In the genomic region with DNA sequence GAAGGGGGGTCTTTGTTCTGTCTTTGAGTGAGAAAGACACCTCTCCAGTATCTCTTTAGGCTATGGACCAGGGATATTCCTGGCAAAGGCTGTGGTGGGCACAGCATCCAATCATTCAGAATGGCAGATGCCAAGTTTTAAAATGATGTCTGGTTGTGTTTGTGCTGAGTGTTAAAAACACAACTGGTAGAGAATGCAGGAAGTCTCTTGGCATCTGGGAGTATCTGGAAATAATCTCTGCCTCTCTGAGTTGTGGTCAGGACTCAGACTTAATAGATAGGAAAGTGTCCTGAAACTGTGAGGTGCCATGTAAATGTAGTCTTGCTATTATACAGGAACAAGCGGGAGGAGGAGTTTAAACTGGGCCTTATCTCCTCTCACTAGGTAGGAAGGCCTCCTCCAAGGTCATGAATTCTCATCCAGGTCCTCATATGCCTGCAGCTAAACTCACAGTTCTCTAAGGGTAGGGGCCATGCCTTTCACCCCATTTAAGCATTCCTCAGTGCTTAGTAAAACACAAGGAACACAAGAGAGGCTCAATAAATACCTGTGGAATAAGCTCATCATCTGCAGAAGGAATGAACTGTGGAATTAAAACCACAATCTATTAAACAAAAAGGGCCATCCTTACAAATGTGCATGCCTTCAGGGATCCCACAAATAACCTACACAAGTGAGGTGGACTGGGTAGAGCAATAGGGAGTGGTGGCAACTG, we compare ENCODE assay signal across 15 cellular contexts.
DNase-seq lines count a peak whose midpoint lies in the region; ATAC-seq and TF ChIP-seq lines count a peak whose summit lies in the region.
"Had no signal": no experiment of that assay in that cellular context is flagged by ENCODE, and none has a peak within 500 bp of the region (broad histone marks: within the 10 kb centered on the region; RNA-seq: fewer than 3 reads in every experiment).

No MANE protein-coding gene starts in this region.

- in situ Hi-C loops in GM23248 (cut with MboI), result no loop called here

- no peak for TF ChIP-seq CTCF in fibroblast of pulmonary artery (IDR thresholded peaks at IDR 0.05; ENCODE audit: low read length, missing control alignments)
- TF ChIP-seq CTCF in smooth muscle cell (IDR thresholded peaks at IDR 0.05; ENCODE audit: borderline replicate concordance, insufficient read depth, poor library complexity, severe bottlenecking), result no peak

- H3K9ac ChIP-seq in GM23248 (no peak overlapping the region), smooth muscle cell (ENCODE audit: low read depth) (peak overlapping the region; percentile 6)

- no peak overlapping the region for H3K27ac Mint-ChIP-seq in activated CD4-positive, alpha-beta memory T cell treated with anti-CD3 and anti-CD28 coated beads for 36 hours
- H3K27ac Mint-ChIP-seq: activated T-helper 2 cell treated with anti-CD3 and anti-CD28 coated beads, Interferon-gamma antibody, Interleukin-2, Interleukin-4, amounts not matched to agents 10 μg/mL and 5 μg/mL and 100 μg/mL, durations not matched to agents 14 hours and 24 hours and 36 hours; memory B cell had no signal

- H3K9me3 Mint-ChIP-seq in activated CD4-positive, alpha-beta memory T cell treated with anti-CD3 and anti-CD28 coated beads for 36 hours, result peaks cover 2% of the 10 kb centered on the region

- no peaks in the 10 kb centered on the region for H3K27me3 Mint-ChIP-seq in activated CD4-positive, alpha-beta memory T cell treated with anti-CD3 and anti-CD28 coated beads for 36 hours
- H3K27me3 Mint-ChIP-seq: memory B cell had no signal

- DNase-seq in GM23248, result peak; percentile 69
- DNase-seq in SJSA1 (ENCODE audit: low read depth in 1 of 2, low spot score in 2 of 2), result peak; percentile 80 to 96
- peak; percentile 21 for DNase-seq in fibroblast of pulmonary artery (ENCODE audit: low read depth)
- DNase-seq in smooth muscle cell (lab: John Stamatoyannopoulos, UW; ENCODE audit: unreplicated experiment), result no peak
- no peak for DNase-seq in NK-92 (lab: John Stamatoyannopoulos, UW; ENCODE audit: unreplicated experiment)
- DNase-seq in activated CD4-positive, alpha-beta memory T cell treated with anti-CD3 and anti-CD28 coated beads for 36 hours, result no peak
- DNase-seq: NCI-H1105; NCI-H526; psoas muscle; stimulated activated CD4-positive, alpha-beta T cell treated with anti-CD3 and anti-CD28 coated beads, Interleukin-4, amount 100 ng/mL, for 4 hours; stomach had no signal

- ATAC-seq in GM18858 (IDR thresholded peaks at IDR 0.05; ENCODE audit: unreplicated experiment), result no peak
- no peak for ATAC-seq in GM21723 (IDR thresholded peaks at IDR 0.05; ENCODE audit: unreplicated experiment)
- ATAC-seq: psoas muscle had no signal

- H3F3A ChIP-seq in GM23248 (ENCODE audit: insufficient read depth), result peaks cover 5% of the 10 kb centered on the region; the same call in 1 of the 2 replicates
- peaks cover 4% of the 10 kb centered on the region for H3F3A ChIP-seq in smooth muscle cell (ENCODE audit: low read depth)

- intact Hi-C loops in activated CD4-positive, alpha-beta memory T cell treated with anti-CD3 and anti-CD28 coated beads for 36 hours (cut with micrococcal nuclease), result no loop called here

- CTCF ChIA-PET in activated CD4-positive, alpha-beta memory T cell treated with anti-CD3 and anti-CD28 coated beads for 36 hours (lab: Charles Lee), result no interaction called here

- 26 to 30% methylated on average over 1 of the region's 1 CpG for WGBS in GM23248 (ENCODE audit: low coverage in 1 of 2, low lambda C conversion rate in 2 of 2, missing lambda C conversion rate in 2 of 2), 2 experiments
- WGBS in smooth muscle cell (ENCODE audit: low lambda C conversion rate), result 32% methylated on average over 1 of the region's 1 CpG

- H3K36me3 ChIP-seq in GM23248 (ENCODE audit: low read depth) (no peaks in the 10 kb centered on the region), SJSA1 (no peaks in the 10 kb centered on the region), smooth muscle cell (ENCODE audit: low read depth) (no peaks in the 10 kb centered on the region)
- H3K36me3 ChIP-seq: stomach had no signal

- H3K9me3 ChIP-seq in GM23248 (ENCODE audit: low read depth), result no peaks in the 10 kb centered on the region
- no peaks in the 10 kb centered on the region for H3K9me3 ChIP-seq in SJSA1 (replicated peaks)
- no peaks in the 10 kb centered on the region for H3K9me3 ChIP-seq in smooth muscle cell (replicated peaks; ENCODE audit: low read depth)
- H3K9me3 ChIP-seq: psoas muscle had no signal

- H3K27ac ChIP-seq in GM23248, result peak overlapping the region; percentile 32; the same call in 1 of the 2 replicates
- H3K27ac ChIP-seq in SJSA1, result peak overlapping the region; percentile 89
- H3K27ac ChIP-seq in smooth muscle cell (ENCODE audit: low read depth), result peak overlapping the region; percentile 69
- H3K27ac ChIP-seq: psoas muscle, stomach had no signal

- H3K4me2 ChIP-seq in GM23248 (ENCODE audit: unreplicated experiment) (peak overlapping the region; percentile 27), smooth muscle cell (peak overlapping the region; percentile 60)

- POLR2A ChIA-PET in activated CD4-positive, alpha-beta memory T cell treated with anti-CD3 and anti-CD28 coated beads for 36 hours (lab: Charles Lee), result no interaction called here

- H3K9me2 ChIP-seq in GM23248 (ENCODE audit: insufficient read depth), result no peaks in the 10 kb centered on the region

- H3K4me1 Mint-ChIP-seq in activated CD4-positive, alpha-beta memory T cell treated with anti-CD3 and anti-CD28 coated beads for 36 hours (ENCODE audit: low read depth), result no peaks in the 10 kb centered on the region
- H3K4me1 Mint-ChIP-seq: memory B cell had no signal

- H3K36me3 Mint-ChIP-seq in activated CD4-positive, alpha-beta memory T cell treated with anti-CD3 and anti-CD28 coated beads for 36 hours, result no peaks in the 10 kb centered on the region
- H3K36me3 Mint-ChIP-seq: memory B cell had no signal

- peaks cover 20% of the 10 kb centered on the region for H3K4me1 ChIP-seq in GM23248 (ENCODE audit: insufficient read depth)
- H3K4me1 ChIP-seq in SJSA1 (replicated peaks), result peaks cover 40% of the 10 kb centered on the region
- no peaks in the 10 kb centered on the region for H3K4me1 ChIP-seq in smooth muscle cell (ENCODE audit: low read depth)
- H3K4me1 ChIP-seq: psoas muscle had no signal

- H3K4me3 Mint-ChIP-seq in activated CD4-positive, alpha-beta memory T cell treated with anti-CD3 and anti-CD28 coated beads for 36 hours, result no peak overlapping the region
- H3K4me3 Mint-ChIP-seq: memory B cell had no signal

- H3K4me3 ChIP-seq in GM23248, result no peak overlapping the region
- H3K4me3 ChIP-seq in SJSA1, result no peak overlapping the region
- H3K4me3 ChIP-seq in fibroblast of pulmonary artery (replicated peaks; ENCODE audit: low read depth, low read length), result no peak overlapping the region
- H3K4me3 ChIP-seq in smooth muscle cell, result no peak overlapping the region
- H3K4me3 ChIP-seq: psoas muscle, stomach had no signal

- H2AFZ ChIP-seq in GM23248 (no peak overlapping the region), smooth muscle cell (ENCODE audit: low read depth) (no peak overlapping the region)

- no peaks in the 10 kb centered on the region for H3K27me3 ChIP-seq in GM23248 (replicated peaks; ENCODE audit: insufficient read depth)
- H3K27me3 ChIP-seq in SJSA1 (replicated peaks), result no peaks in the 10 kb centered on the region
- no peaks in the 10 kb centered on the region for H3K27me3 ChIP-seq in smooth muscle cell (ENCODE audit: low read depth)
- H3K27me3 ChIP-seq: stomach had no signal

- no peaks in the 10 kb centered on the region for H3K79me2 ChIP-seq in GM23248 (ENCODE audit: insufficient read depth)
- H3K79me2 ChIP-seq in smooth muscle cell (ENCODE audit: low read depth), result no peaks in the 10 kb centered on the region

- H4K20me1 ChIP-seq in GM23248 (ENCODE audit: insufficient read depth), result no peaks in the 10 kb centered on the region
- no peaks in the 10 kb centered on the region for H4K20me1 ChIP-seq in smooth muscle cell (ENCODE audit: low read depth)

Comparison
In these comparisons a context has a peak if more than half of its experiments do, and no peak if none do; other contexts are left out.
1. DNase-seq: peak in GM23248 (single experiment), SJSA1 (2 of 2) and fibroblast of pulmonary artery (single experiment); none in smooth muscle cell (single experiment), NK-92 (single experiment) and activated CD4-positive, alpha-beta memory T cell treated with anti-CD3 and anti-CD28 coated beads for 36 hours (single experiment).
2. H3K27ac ChIP-seq: peak in every context shown above with its lines; median percentile 89 in SJSA1; 69 in smooth muscle cell; 32 in GM23248.